ENCODE assay signal across 17 cellular contexts in the genomic region with DNA sequence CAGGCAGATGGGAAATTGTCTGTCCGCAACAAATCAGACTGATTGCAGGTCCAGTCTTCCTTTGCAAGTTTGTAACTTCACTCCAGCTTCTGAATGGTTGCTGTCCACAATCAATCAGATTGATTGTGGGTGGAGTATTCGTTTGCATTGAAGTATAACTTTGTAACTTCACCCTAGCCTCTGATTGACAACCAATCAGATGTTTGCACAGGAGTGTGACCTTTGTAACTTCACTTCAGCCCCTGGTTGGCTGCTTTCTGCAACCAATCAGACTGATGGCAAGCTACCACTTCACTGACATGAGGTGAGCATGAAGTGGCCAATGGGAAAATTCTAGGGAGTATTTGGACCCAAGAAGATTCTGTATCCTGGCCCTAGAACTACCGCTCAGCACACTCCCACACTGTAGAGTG. TPM values are rescaled to one million over a fixed set of nuclear protein-coding genes. Genes with fewer than 3 reads are reported as not detected.
DNase-seq lines count a peak whose midpoint lies in the region; ATAC-seq and TF ChIP-seq lines count a peak whose summit lies in the region.
"Had no signal": no experiment of that assay in that cellular context is flagged by ENCODE, and none has a peak within 500 bp of the region (broad histone marks: within the 10 kb centered on the region; RNA-seq: fewer than 3 reads in every experiment).

No MANE protein-coding gene starts in this region.

- peak overlapping the region; percentile 70; the same call in 1 of the 2 replicates for H3K4me3 Mint-ChIP-seq in HFFc6
- H3K4me3 Mint-ChIP-seq: CD8-positive, alpha-beta T cell had no signal

- in situ Hi-C loops in GM23248 (cut with MboI): no loop called here

- H3K9ac ChIP-seq in GM23248: no peak overlapping the region

- TF ChIP-seq EP300 in sigmoid colon (IDR thresholded peaks at IDR 0.05): no peak

- H3K27me3 ChIP-seq in GM23248 (replicated peaks; ENCODE audit: insufficient read depth) (no peaks in the 10 kb centered on the region), right lobe of liver (no peaks in the 10 kb centered on the region), sigmoid colon (no peaks in the 10 kb centered on the region)
- H3K27me3 ChIP-seq: BE2C had no signal

- DNase-seq in GM23248 (no peak), HFFc6 (no peak), RPMI7951 (ENCODE audit: low read depth) (peak; percentile 21), right lobe of liver (peak in 2 of 3 donors; percentile 39 to 82), sigmoid colon (no peak), CD1c-positive myeloid dendritic cell (ENCODE audit: extremely low spot score) (no peak)
- no peak for DNase-seq in activated naive CD4-positive, alpha-beta T cell treated with anti-CD3 and anti-CD28 coated beads, Interleukin-2, amount 50 U/mL, for 16 hours
- DNase-seq: BE2C; CD8-positive, alpha-beta T cell; COR-L47; DMS153; DMS79 treated with DMSO at 0.1 percent for 48 hours; EL had no signal

- H3K4me1 ChIP-seq in GM23248 (ENCODE audit: insufficient read depth): no peaks in the 10 kb centered on the region
- peaks cover 0 to 10% (median 0%) of the 10 kb centered on the region in 4 donors for H3K4me1 ChIP-seq in right lobe of liver
- H3K4me1 ChIP-seq in sigmoid colon: no peaks in the 10 kb centered on the region
- H3K4me1 ChIP-seq: BE2C, HAP-1 had no signal

- no peak for TF ChIP-seq CTCF in HFFc6 (IDR thresholded peaks at IDR 0.05)
- no peak for TF ChIP-seq CTCF in right lobe of liver (IDR thresholded peaks at IDR 0.05)
- TF ChIP-seq CTCF in sigmoid colon (IDR thresholded peaks at IDR 0.05): no peak

- H3K9me3 Mint-ChIP-seq in HFFc6: peaks cover 21% of the 10 kb centered on the region

- no peaks in the 10 kb centered on the region for H3K79me2 ChIP-seq in GM23248 (ENCODE audit: insufficient read depth)

- no peak overlapping the region; the same call in 1 of the 2 replicates for H3K27ac Mint-ChIP-seq in HFFc6
- H3K27ac Mint-ChIP-seq: CD8-positive, alpha-beta T cell had no signal

- TF ChIP-seq POLR2A in right lobe of liver (IDR thresholded peaks at IDR 0.05) (peak; percentile 77), sigmoid colon (IDR thresholded peaks at IDR 0.05) (no peak)

- no peak overlapping the region for H3K4me2 ChIP-seq in GM23248 (ENCODE audit: unreplicated experiment)

- H3K9me2 ChIP-seq in GM23248 (ENCODE audit: insufficient read depth): no peaks in the 10 kb centered on the region

- no peaks in the 10 kb centered on the region; the same call in 1 of the 2 replicates for H3K27me3 Mint-ChIP-seq in HFFc6 (ENCODE audit: insufficient read depth)

- H3K4me3 ChIP-seq in GM23248 (no peak overlapping the region), right lobe of liver (peak overlapping the region in 2 of 3 donors; percentile 39 to 47), sigmoid colon (no peak overlapping the region)
- H3K4me3 ChIP-seq: HAP-1 had no signal

- ATAC-seq in right lobe of liver: peak; percentile 81 to 89 (median 87)
- ATAC-seq: CD8-positive, alpha-beta T cell had no signal

- intact Hi-C loops in right lobe of liver (cut with DNase I) (no loop called here), sigmoid colon (cut with DNase I) (no loop called here)

- H3F3A ChIP-seq in GM23248 (ENCODE audit: insufficient read depth): no peaks in the 10 kb centered on the region

- peaks cover 25% of the 10 kb centered on the region for H3K36me3 Mint-ChIP-seq in HFFc6 (ENCODE audit: low read depth)
- H3K36me3 Mint-ChIP-seq: CD8-positive, alpha-beta T cell had no signal

- no peak overlapping the region for H3K27ac ChIP-seq in GM23248
- H3K27ac ChIP-seq in right lobe of liver: peak overlapping the region in 2 of 3 donors; percentile 64 to 66
- H3K27ac ChIP-seq in sigmoid colon: no peak overlapping the region
- H3K27ac ChIP-seq: C4-2B had no signal

- H3K36me3 ChIP-seq in GM23248 (ENCODE audit: low read depth) (no peaks in the 10 kb centered on the region), right lobe of liver (no peaks in the 10 kb centered on the region), sigmoid colon (no peaks in the 10 kb centered on the region)
- H3K36me3 ChIP-seq: BE2C, HAP-1 had no signal

- H2AFZ ChIP-seq in GM23248: peak overlapping the region; percentile 35; the same call in 1 of the 2 replicates

- H3K4me1 Mint-ChIP-seq in HFFc6 (ENCODE audit: low read depth): peaks cover 67% of the 10 kb centered on the region

- 24% methylated on average over 3 of the region's 3 CpGs for WGBS in GM23248 (ENCODE audit: low coverage in 1 of 2, low lambda C conversion rate in 2 of 2, missing lambda C conversion rate in 2 of 2), 2 experiments
- 39% methylated on average over 3 of the region's 3 CpGs for WGBS in right lobe of liver (ENCODE audit: insufficient coverage, low coverage, low lambda C conversion rate, missing lambda C conversion rate)
- 67 to 84% methylated on average over 3 of the region's 3 CpGs for WGBS in sigmoid colon, 2 donors

- no peaks in the 10 kb centered on the region for H4K20me1 ChIP-seq in GM23248 (ENCODE audit: insufficient read depth)

- no peaks in the 10 kb centered on the region for H3K9me3 ChIP-seq in GM23248 (ENCODE audit: low read depth)
- H3K9me3 ChIP-seq in right lobe of liver: no peaks in the 10 kb centered on the region
- peaks cover 0 to 11% (median 2%) of the 10 kb centered on the region in 4 donors for H3K9me3 ChIP-seq in sigmoid colon
- H3K9me3 ChIP-seq: BE2C, HAP-1 had no signal

RNA-seq across cellular contexts. Expression of a gene that starts 25.7 kb away (rescaled TPM):
- total RNA-seq in GM23248 (2014; rRNA removed; shearing (Covaris generic)): not detected in 2 replicates
- polyA plus RNA-seq in GM23248 (2016; fragmentation: Nextera tagmentation; extraction: Ambion mirVana): not detected in 2 replicates
- total RNA-seq in HFFc6 (2021; fragmentation: NEBNext Ultra II Directional; extraction: Animal tissue kit (Norgen Biotek cat#: 25700)): not detected
- total RNA-seq in RPMI7951 (2014; rRNA removed; shearing (Covaris generic)): not detected in 2 replicates
- total RNA-seq in right lobe of liver: not detected
- not detected for total RNA-seq in sigmoid colon
- not detected for polyA plus RNA-seq in sigmoid colon
- total RNA-seq: CD8-positive, alpha-beta T cell; H1 had no signal
- polyA plus RNA-seq: AG04450, H1 had no signal

RNA-seq across cellular contexts. Expression of a gene that starts 33.2 kb away (rescaled TPM):
- total RNA-seq in GM23248 (2014; rRNA removed; shearing (Covaris generic)): not detected in 2 replicates
- polyA plus RNA-seq in GM23248 (2016; fragmentation: Nextera tagmentation; extraction: Ambion mirVana) (not detected in 2 replicates), sigmoid colon (not detected)
- total RNA-seq in HFFc6 (2021; fragmentation: NEBNext Ultra II Directional; extraction: Animal tissue kit (Norgen Biotek cat#: 25700)): not detected
- total RNA-seq in RPMI7951 (2014; rRNA removed; shearing (Covaris generic)): not detected in 2 replicates
- total RNA-seq in right lobe of liver (not detected), sigmoid colon (not detected)
- total RNA-seq: CD8-positive, alpha-beta T cell; H1 had no signal
- polyA plus RNA-seq: AG04450, H1 had no signal

Comparison
In these comparisons a context has a peak if more than half of its experiments do, and no peak if none do; other contexts are left out.
1. DNase-seq: peak in RPMI7951 (single experiment) and right lobe of liver (2 of 3); none in GM23248 (single experiment), HFFc6 (single experiment), activated naive CD4-positive, alpha-beta T cell treated with anti-CD3 and anti-CD28 coated beads, Interleukin-2, amount 50 U/mL, for 16 hours (single experiment), sigmoid colon (single experiment) and CD1c-positive myeloid dendritic cell (single experiment).
2. H3K27ac ChIP-seq: peak in right lobe of liver (2 of 3); none in GM23248 (single experiment) and sigmoid colon (0 of 4).
3. H3K4me3 ChIP-seq: peak in right lobe of liver (2 of 3); none in GM23248 (single experiment) and sigmoid colon (0 of 4).